1 cellular context compared by ENCODE assay signal in genomic region chr5:69491838-69492390, GRCh38.
TF ChIP-seq lines count a peak whose summit lies in the region.

No MANE protein-coding gene starts in this region.

TF ChIP-seq in HepG2, 621 proteins besides CTCF, POLR2A, EP300 and RAD21 (continued from another document and continues in another):
- no peak for TF ChIP-seq ZHX2 (IDR thresholded peaks at IDR 0.05; ENCODE audit: low read depth)
- 0 out of 2 replicates have a peak, but pooled peaks have one; percentile 40 for TF ChIP-seq ZHX2 (CRISPR knock-in tag; IDR thresholded peaks at IDR 0.05; ENCODE audit: borderline replicate concordance)
- TF ChIP-seq ETV6 (CRISPR knock-in tag; conservative IDR thresholded peaks at IDR 0.05), result peak; percentile 59; the same call in 1 of the 2 replicates
- TF ChIP-seq NCOA5 (CRISPR knock-in tag; IDR thresholded peaks at IDR 0.05), result no peak
- no peak for TF ChIP-seq NAIF1 (CRISPR knock-in tag; IDR thresholded peaks at IDR 0.05; ENCODE audit: borderline replicate concordance)
- no peak for TF ChIP-seq ZMYM4 (CRISPR knock-in tag; IDR thresholded peaks at IDR 0.05)
- TF ChIP-seq ZNF326 (CRISPR knock-in tag; IDR thresholded peaks at IDR 0.05; ENCODE audit: borderline replicate concordance), result no peak
- 0 out of 2 replicates have a peak, but pooled peaks have one; percentile 44 for TF ChIP-seq NCOA2 (CRISPR knock-in tag; IDR thresholded peaks at IDR 0.05)
- TF ChIP-seq IRF2 (CRISPR knock-in tag; IDR thresholded peaks at IDR 0.05), result no peak
- no peak for TF ChIP-seq NR2F6 (IDR thresholded peaks at IDR 0.05)
- TF ChIP-seq NR2F6 (CRISPR knock-in tag; IDR thresholded peaks at IDR 0.05), result no peak
- no peak for TF ChIP-seq YEATS4 (CRISPR knock-in tag; IDR thresholded peaks at IDR 0.05; ENCODE audit: borderline replicate concordance)
- no peak for TF ChIP-seq TFE3 (CRISPR knock-in tag; IDR thresholded peaks at IDR 0.05)
- TF ChIP-seq SP4 (CRISPR knock-in tag; IDR thresholded peaks at IDR 0.05), result no peak
- no peak for TF ChIP-seq AGO1 (IDR thresholded peaks at IDR 0.05; ENCODE audit: low read depth, low read length, poor library complexity, severe bottlenecking)
- no peak for TF ChIP-seq CREB1 (IDR thresholded peaks at IDR 0.05)
- TF ChIP-seq CREB1 (CRISPR knock-in tag; IDR thresholded peaks at IDR 0.05), result 0 out of 2 replicates have a peak, but pooled peaks have one; percentile 7
- TF ChIP-seq NFYC (CRISPR knock-in tag; IDR thresholded peaks at IDR 0.05), result no peak
- 0 out of 2 replicates have a peak, but pooled peaks have one; percentile 82 for TF ChIP-seq ZNF256 (CRISPR knock-in tag; conservative IDR thresholded peaks at IDR 0.05)
- TF ChIP-seq SIX4 (CRISPR knock-in tag; IDR thresholded peaks at IDR 0.05), result no peak
- TF ChIP-seq FOXP1 (IDR thresholded peaks at IDR 0.05), result no peak
- no peak for TF ChIP-seq FOXP1 (CRISPR knock-in tag; IDR thresholded peaks at IDR 0.05)
- no peak for TF ChIP-seq ZNF414 (CRISPR knock-in tag; IDR thresholded peaks at IDR 0.05)
- peak; percentile 67; the same call in 1 of the 2 replicates for TF ChIP-seq ZNF652 (CRISPR knock-in tag; IDR thresholded peaks at IDR 0.05; ENCODE audit: borderline replicate concordance, low read depth)
- TF ChIP-seq ZC3H13 (CRISPR knock-in tag; IDR thresholded peaks at IDR 0.05), result no peak
- no peak for TF ChIP-seq CSRNP2 (CRISPR knock-in tag; conservative IDR thresholded peaks at IDR 0.05; ENCODE audit: low read depth)
- TF ChIP-seq ZBTB10 (CRISPR knock-in tag; IDR thresholded peaks at IDR 0.05; ENCODE audit: borderline replicate concordance), result peak; percentile 86; the same call in 1 of the 2 replicates
- no peak for TF ChIP-seq MTF1 (CRISPR knock-in tag; IDR thresholded peaks at IDR 0.05)
- no peak for TF ChIP-seq ZNF816 (CRISPR knock-in tag; IDR thresholded peaks at IDR 0.05; ENCODE audit: borderline replicate concordance)
- no peak for TF ChIP-seq FOXO4 (CRISPR knock-in tag; conservative IDR thresholded peaks at IDR 0.05)
- no peak for TF ChIP-seq ZNF296 (CRISPR knock-in tag; conservative IDR thresholded peaks at IDR 0.05)
- no peak for TF ChIP-seq ZNF674 (CRISPR knock-in tag; IDR thresholded peaks at IDR 0.05; ENCODE audit: low read depth)
- TF ChIP-seq ZSCAN20 (CRISPR knock-in tag; IDR thresholded peaks at IDR 0.05; ENCODE audit: borderline replicate concordance), result no peak
- TF ChIP-seq GRHL1 (CRISPR knock-in tag; conservative IDR thresholded peaks at IDR 0.05), result no peak
- no peak for TF ChIP-seq HMGXB3 (CRISPR knock-in tag; IDR thresholded peaks at IDR 0.05; ENCODE audit: borderline replicate concordance)
